25 cellular contexts compared by ENCODE assay signal in the genomic region with DNA sequence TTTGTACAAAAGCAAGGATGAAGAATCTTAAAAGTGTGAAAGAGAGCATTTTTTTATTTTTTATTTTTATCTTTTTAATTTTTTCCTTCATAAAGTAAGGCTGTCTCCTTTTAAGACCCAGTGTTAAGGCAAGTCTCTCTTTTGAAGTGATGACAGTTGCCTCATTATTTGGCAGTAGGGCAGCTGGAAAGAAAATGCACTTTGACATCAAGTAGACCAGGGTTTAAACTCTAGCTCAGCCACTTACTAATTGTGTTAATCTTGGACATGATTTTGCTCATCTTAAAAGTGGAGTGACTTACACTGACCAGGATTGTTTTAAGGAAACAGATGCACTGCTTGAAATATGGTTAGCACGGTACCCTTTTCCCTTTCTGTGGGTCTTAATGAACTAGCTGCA.
"Had no signal": no experiment of that assay in that cellular context is flagged by ENCODE, and none has a peak within 500 bp of the region (broad histone marks: within the 10 kb centered on the region; RNA-seq: fewer than 3 reads in every experiment).

No MANE protein-coding gene starts in this region.

- H3K4me2 ChIP-seq: hepatocyte had no signal

- H3K4me1 Mint-ChIP-seq: mesothelial cell of epicardium, naive B cell had no signal

- H2AFZ ChIP-seq: hepatocyte had no signal

- H3K4me1 ChIP-seq: colonic mucosa, esophagus muscularis mucosa, gastrocnemius medialis, lower lobe of right lung had no signal

- H3K27ac ChIP-seq: colonic mucosa, esophagus muscularis mucosa, gastrocnemius medialis, hepatocyte, left ventricle myocardium inferior, lower lobe of right lung had no signal

- H3K27ac Mint-ChIP-seq: dendritic cell treated with granulocyte-macrophage colony-stimulating factor and Interleukin-4, amounts not matched to agents 40 ng/mL and 50 ng/mL, for 4 days; effector memory CD8-positive, alpha-beta T cell; immature natural killer cell; mesothelial cell of epicardium; naive B cell had no signal

- H3K4me3 ChIP-seq: colonic mucosa, esophagus muscularis mucosa, gastrocnemius medialis, hepatocyte, left ventricle myocardium inferior, lower lobe of right lung, mucosa of descending colon had no signal

- H3K27me3 ChIP-seq: colonic mucosa, esophagus muscularis mucosa, gastrocnemius medialis, hepatocyte had no signal

- H3K4me3 Mint-ChIP-seq: dendritic cell treated with granulocyte-macrophage colony-stimulating factor and Interleukin-4, amounts not matched to agents 40 ng/mL and 50 ng/mL, for 4 days; effector memory CD8-positive, alpha-beta T cell; immature natural killer cell; mesothelial cell of epicardium; naive B cell had no signal

- DNase-seq: colonic mucosa; cortex of kidney; effector CD8-positive, alpha-beta T cell; effector memory CD8-positive, alpha-beta T cell; foreskin fibroblast; foreskin melanocyte; gastrocnemius medialis; glutamatergic neuron; head of caudate nucleus; hypothalamus; immature natural killer cell; islet precursor cell; kidney; kidney glomerular epithelial cell; left colon; left ventricle myocardium inferior; lower lobe of right lung; mesenchymal stem cell; mucosa of descending colon; naive B cell had no signal

- H3K27me3 Mint-ChIP-seq: dendritic cell treated with granulocyte-macrophage colony-stimulating factor and Interleukin-4, amounts not matched to agents 40 ng/mL and 50 ng/mL, for 4 days; effector memory CD8-positive, alpha-beta T cell; naive B cell had no signal

- H3K9me3 Mint-ChIP-seq: dendritic cell treated with granulocyte-macrophage colony-stimulating factor and Interleukin-4, amounts not matched to agents 40 ng/mL and 50 ng/mL, for 4 days; effector memory CD8-positive, alpha-beta T cell; immature natural killer cell; mesothelial cell of epicardium; naive B cell had no signal

- H3K79me2 ChIP-seq: hepatocyte had no signal

- ATAC-seq: effector memory CD8-positive, alpha-beta T cell; gastrocnemius medialis; left lobe of liver; lower lobe of right lung had no signal

- H3K9me3 ChIP-seq: colonic mucosa, esophagus muscularis mucosa, gastrocnemius medialis, left ventricle myocardium inferior, lower lobe of right lung, mucosa of descending colon had no signal

- H3K36me3 ChIP-seq: colonic mucosa had no signal
